10 cellular contexts compared by ENCODE assay signal in the genomic region with DNA sequence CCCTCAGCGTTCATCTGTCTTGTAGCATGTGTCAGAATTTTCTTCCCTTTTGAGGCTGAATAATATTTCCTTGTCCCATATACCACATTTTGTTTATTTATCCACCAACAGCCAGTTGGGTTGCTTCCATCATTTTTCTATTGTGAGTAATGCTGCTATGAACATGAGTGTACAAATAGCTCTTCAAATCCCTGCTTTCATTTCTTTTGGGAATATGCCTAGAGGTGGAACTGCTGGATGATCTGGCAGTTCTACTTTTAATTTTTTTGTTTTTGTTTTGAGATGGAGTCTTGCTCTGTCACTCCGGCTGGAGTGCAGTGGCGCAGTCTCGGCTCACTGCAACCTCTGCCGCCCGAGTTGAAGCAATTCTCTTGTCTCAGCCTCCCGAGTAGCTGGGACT.
A peak's percentile ranks its signal among the peaks of the same experiment; 100 is the strongest.
DNase-seq lines count a peak whose midpoint lies in the region; ATAC-seq, FAIRE-seq and TF ChIP-seq lines count a peak whose summit lies in the region.
"Had no signal": no experiment of that assay in that cellular context is flagged by ENCODE, and none has a peak within 500 bp of the region (broad histone marks: within the 10 kb centered on the region; RNA-seq: fewer than 3 reads in every experiment).

No MANE protein-coding gene starts in this region.

- H3K36me3 ChIP-seq in MG63 = peaks cover 9% of the 10 kb centered on the region
- H3K36me3 ChIP-seq in lower lobe of right lung = no peaks in the 10 kb centered on the region
- no peaks in the 10 kb centered on the region for H3K36me3 ChIP-seq in uterus

- H3K4me1 ChIP-seq in lower lobe of right lung (peaks cover 31% of the 10 kb centered on the region), uterus (no peaks in the 10 kb centered on the region)

- POLR2A ChIA-PET in activated CD4-positive, alpha-beta memory T cell treated with anti-CD3 and anti-CD28 coated beads for 36 hours (lab: Charles Lee) = no interaction called here

- DNase-seq in MG63 (peak; percentile 57), lower lobe of right lung (no peak), uterus (peak in 1 of 2 donors; percentile 27), NCI-H146 (lab: John Stamatoyannopoulos, UW) (no peak)
- DNase-seq in activated CD4-positive, alpha-beta memory T cell treated with anti-CD3 and anti-CD28 coated beads for 36 hours = no peak
- no peak for DNase-seq in activated T-cell treated with anti-CD3 and anti-CD28 coated beads, Interleukin-2, amount 50 U/mL, for 4 hours
- DNase-seq: activated CD8-positive, alpha-beta memory T cell treated with anti-CD3 and anti-CD28 coated beads for 24 hours; NCI-H1105 treated with DMSO at 0.1 percent for 48 hours had no signal

- no peak overlapping the region for H3K27ac Mint-ChIP-seq in activated T-helper 17 cell treated with anti-CD3 and anti-CD28 coated beads, Interleukin-2, amount 50 U/mL, for 72 hours
- no peak overlapping the region for H3K27ac Mint-ChIP-seq in activated CD4-positive, alpha-beta memory T cell treated with anti-CD3 and anti-CD28 coated beads for 36 hours

- CTCF ChIA-PET in activated CD4-positive, alpha-beta memory T cell treated with anti-CD3 and anti-CD28 coated beads for 36 hours (lab: Charles Lee) = no interaction called here

- peak overlapping the region; percentile 34 for H3K27ac ChIP-seq in lower lobe of right lung
- peak overlapping the region; percentile 67 to 83 for H3K27ac ChIP-seq in uterus

- no peaks in the 10 kb centered on the region for H3K27me3 ChIP-seq in MG63
- H3K27me3 ChIP-seq in lower lobe of right lung (ENCODE audit: low read depth) = no peaks in the 10 kb centered on the region
- no peaks in the 10 kb centered on the region for H3K27me3 ChIP-seq in uterus

- H3K36me3 Mint-ChIP-seq in activated T-helper 17 cell treated with anti-CD3 and anti-CD28 coated beads, Interleukin-2, amount 50 U/mL, for 72 hours (ENCODE audit: low read depth) = no peaks in the 10 kb centered on the region
- no peaks in the 10 kb centered on the region for H3K36me3 Mint-ChIP-seq in activated CD4-positive, alpha-beta memory T cell treated with anti-CD3 and anti-CD28 coated beads for 36 hours
- no peaks in the 10 kb centered on the region for H3K36me3 Mint-ChIP-seq in activated T-cell treated with anti-CD3 and anti-CD28 coated beads, Interleukin-2, amount 50 U/mL, for 4 hours (ENCODE audit: insufficient read depth)

- no peaks in the 10 kb centered on the region for H3K4me1 Mint-ChIP-seq in activated T-helper 17 cell treated with anti-CD3 and anti-CD28 coated beads, Interleukin-2, amount 50 U/mL, for 72 hours
- H3K4me1 Mint-ChIP-seq in activated CD4-positive, alpha-beta memory T cell treated with anti-CD3 and anti-CD28 coated beads for 36 hours (ENCODE audit: low read depth) = no peaks in the 10 kb centered on the region
- no peaks in the 10 kb centered on the region for H3K4me1 Mint-ChIP-seq in activated T-cell treated with anti-CD3 and anti-CD28 coated beads, Interleukin-2, amount 50 U/mL, for 4 hours (ENCODE audit: low read depth)

- H3K9me3 ChIP-seq in MG63 = no peaks in the 10 kb centered on the region
- no peaks in the 10 kb centered on the region for H3K9me3 ChIP-seq in lower lobe of right lung
- no peaks in the 10 kb centered on the region for H3K9me3 ChIP-seq in uterus

- H3K27me3 Mint-ChIP-seq in activated T-helper 17 cell treated with anti-CD3 and anti-CD28 coated beads, Interleukin-2, amount 50 U/mL, for 72 hours = peaks cover 13% of the 10 kb centered on the region
- H3K27me3 Mint-ChIP-seq in activated CD4-positive, alpha-beta memory T cell treated with anti-CD3 and anti-CD28 coated beads for 36 hours = peaks cover 6% of the 10 kb centered on the region
- H3K27me3 Mint-ChIP-seq in activated T-cell treated with anti-CD3 and anti-CD28 coated beads, Interleukin-2, amount 50 U/mL, for 4 hours (ENCODE audit: low read depth) = peaks cover 8% of the 10 kb centered on the region

- peak; percentile 60 to 75 for ATAC-seq in lower lobe of right lung
- ATAC-seq in activated T-helper 17 cell treated with anti-CD3 and anti-CD28 coated beads, Interleukin-2, amount 50 U/mL, for 72 hours (replicated peaks) = no peak
- no peak for ATAC-seq in activated T-cell treated with anti-CD3 and anti-CD28 coated beads, Interleukin-2, amount 50 U/mL, for 4 hours

- intact Hi-C loops in lower lobe of right lung (cut with DNase I) = no loop called here
- intact Hi-C loops in uterus (cut with DNase I; ENCODE audit: low total_unique reads) = no loop called here
- intact Hi-C loops in activated CD4-positive, alpha-beta memory T cell treated with anti-CD3 and anti-CD28 coated beads for 36 hours (cut with micrococcal nuclease) = no loop called here

- TF ChIP-seq CTCF in lower lobe of right lung (IDR thresholded peaks at IDR 0.05) (no peak), uterus (IDR thresholded peaks at IDR 0.05) (no peak)

- TF ChIP-seq POLR2A in uterus (IDR thresholded peaks at IDR 0.05) = no peak

- peak; percentile 4 for FAIRE-seq in endometrium (lab: Jason Lieb, UNC)

- H3K4me3 ChIP-seq in MG63 = no peak overlapping the region
- H3K4me3 ChIP-seq in lower lobe of right lung = no peak overlapping the region
- H3K4me3 ChIP-seq in uterus = no peak overlapping the region

- H3K4me3 Mint-ChIP-seq in activated T-helper 17 cell treated with anti-CD3 and anti-CD28 coated beads, Interleukin-2, amount 50 U/mL, for 72 hours = no peak overlapping the region
- H3K4me3 Mint-ChIP-seq in activated CD4-positive, alpha-beta memory T cell treated with anti-CD3 and anti-CD28 coated beads for 36 hours = no peak overlapping the region
- no peak overlapping the region for H3K4me3 Mint-ChIP-seq in activated T-cell treated with anti-CD3 and anti-CD28 coated beads, Interleukin-2, amount 50 U/mL, for 4 hours

- H3K9me3 Mint-ChIP-seq in activated T-helper 17 cell treated with anti-CD3 and anti-CD28 coated beads, Interleukin-2, amount 50 U/mL, for 72 hours = no peaks in the 10 kb centered on the region
- H3K9me3 Mint-ChIP-seq in activated CD4-positive, alpha-beta memory T cell treated with anti-CD3 and anti-CD28 coated beads for 36 hours = no peaks in the 10 kb centered on the region
- no peaks in the 10 kb centered on the region for H3K9me3 Mint-ChIP-seq in activated T-cell treated with anti-CD3 and anti-CD28 coated beads, Interleukin-2, amount 50 U/mL, for 4 hours

Comparison
In these comparisons a context has a peak if more than half of its experiments do, and no peak if none do; other contexts are left out.
1. ATAC-seq: peak in lower lobe of right lung (2 of 2); none in activated T-helper 17 cell treated with anti-CD3 and anti-CD28 coated beads, Interleukin-2, amount 50 U/mL, for 72 hours (single experiment) and activated T-cell treated with anti-CD3 and anti-CD28 coated beads, Interleukin-2, amount 50 U/mL, for 4 hours (0 of 2).